9 cellular contexts compared by ENCODE assay signal in the genomic region with DNA sequence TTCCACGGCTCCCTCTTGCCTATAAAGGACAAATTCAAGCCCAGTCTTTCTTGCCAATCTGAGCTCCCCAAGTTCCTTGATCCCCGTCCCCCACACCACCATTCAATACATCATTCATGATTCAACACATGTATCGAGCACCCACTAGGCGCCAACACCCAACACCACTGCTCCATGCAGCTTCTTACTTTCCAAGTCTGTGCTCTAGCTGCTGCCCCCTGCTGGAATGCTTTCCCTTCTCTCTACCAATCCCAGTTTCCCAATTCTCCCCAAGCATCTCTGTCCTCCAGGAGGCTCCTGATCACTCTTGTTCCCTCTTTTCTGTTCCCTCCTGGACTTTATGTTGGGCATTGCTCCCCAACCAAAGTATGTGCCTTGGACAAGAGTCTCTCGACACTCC.
DNase-seq lines count a peak whose midpoint lies in the region; ATAC-seq and TF ChIP-seq lines count a peak whose summit lies in the region.
"Had no signal": no experiment of that assay in that cellular context is flagged by ENCODE, and none has a peak within 500 bp of the region (broad histone marks: within the 10 kb centered on the region; RNA-seq: fewer than 3 reads in every experiment).

No MANE protein-coding gene starts in this region.

- H3K4me3 ChIP-seq in BJ (ENCODE audit: low read depth, low read length) (no peak overlapping the region), right lobe of liver (no peak overlapping the region)

- peaks cover 3% of the 10 kb centered on the region; the same call in 1 of the 2 replicates for H3K36me3 ChIP-seq in BJ (ENCODE audit: control insufficient read depth, insufficient read depth, low read length)
- H3K36me3 ChIP-seq in right lobe of liver: no peaks in the 10 kb centered on the region

- H3K9me3 ChIP-seq in right lobe of liver: no peaks in the 10 kb centered on the region

- H3K9me3 Mint-ChIP-seq in WTC11: no peaks in the 10 kb centered on the region
- H3K9me3 Mint-ChIP-seq: stimulated activated naive CD8-positive, alpha-beta T cell treated with anti-CD3 and anti-CD28 coated beads, Interleukin-15, Interleukin-2, amounts not matched to agents 100 ng/mL and 50 ng/mL, for 24 hours had no signal

- intact Hi-C loops in right lobe of liver (cut with DNase I): no loop called here

- in situ Hi-C loops in GM13977 (cut with MboI; ENCODE audit: low pct_unique_long_range_greater_than_20kb, low sequenced_read_pairs, unreplicated experiment): no loop called here

- no peaks in the 10 kb centered on the region for H3K36me3 Mint-ChIP-seq in WTC11

- peaks cover 28% of the 10 kb centered on the region for H3K4me1 Mint-ChIP-seq in WTC11

- no peak overlapping the region for H3K27ac ChIP-seq in right lobe of liver

- POLR2A ChIA-PET in BJ (lab: Charles Lee) (no interaction called here), WTC11 (lab: Charles Lee) (no interaction called here)

- H3K4me3 Mint-ChIP-seq in WTC11: no peak overlapping the region
- H3K4me3 Mint-ChIP-seq: stimulated activated naive CD8-positive, alpha-beta T cell treated with anti-CD3 and anti-CD28 coated beads, Interleukin-15, Interleukin-2, amounts not matched to agents 100 ng/mL and 50 ng/mL, for 24 hours had no signal

- ATAC-seq in WTC11: peak; percentile 14; the same call in 1 of the 2 replicates
- ATAC-seq in right lobe of liver: no peak
- no peak for ATAC-seq in GM18909 (IDR thresholded peaks at IDR 0.05; ENCODE audit: poor library complexity, unreplicated experiment)

- no peak for TF ChIP-seq POLR2A in right lobe of liver (IDR thresholded peaks at IDR 0.05)

- TF ChIP-seq CTCF in BJ (IDR thresholded peaks at IDR 0.05; ENCODE audit: insufficient read depth, low read depth, low read length) (peak; percentile 54), GM13977 (IDR thresholded peaks at IDR 0.05; ENCODE audit: extremely low read depth, insufficient read depth, missing control alignments) (peak; percentile 34), WTC11 (IDR thresholded peaks at IDR 0.05) (0 out of 2 replicates have a peak, but pooled peaks have one; percentile 29), right lobe of liver (IDR thresholded peaks at IDR 0.05) (peak; percentile 29 to 49 (median 41))

- 97% methylated on average over 5 of the region's 5 CpGs for WGBS in right lobe of liver (ENCODE audit: insufficient coverage, low coverage, low lambda C conversion rate, missing lambda C conversion rate)

- H3K27ac Mint-ChIP-seq in WTC11: peak overlapping the region; percentile 73; the same call in 1 of the 2 replicates
- H3K27ac Mint-ChIP-seq: stimulated activated naive CD8-positive, alpha-beta T cell treated with anti-CD3 and anti-CD28 coated beads, Interleukin-15, Interleukin-2, amounts not matched to agents 100 ng/mL and 50 ng/mL, for 24 hours had no signal

- DNase-seq in BJ (ENCODE audit: low read depth): no peak
- no peak for DNase-seq in GM13977 (ENCODE audit: low spot score)
- peak; percentile 70 for DNase-seq in WTC11 (ENCODE audit: low spot score)
- DNase-seq in right lobe of liver: no peak
- DNase-seq in epidermal melanocyte (ENCODE audit: insufficient read length, low spot score): no peak
- no peak for DNase-seq in DMS79 (lab: John Stamatoyannopoulos, UW)
- no peak for DNase-seq in dedifferentiated amniotic fluid mesenchymal stem cell (ENCODE audit: extremely low spot score)

- peaks cover 0 to 31% (median 7%) of the 10 kb centered on the region in 4 donors for H3K4me1 ChIP-seq in right lobe of liver

- CTCF ChIA-PET in BJ (lab: Yijun Ruan, JAX): interaction anchor here (1.1 to 4.8 kb wide), 10 partner anchors 9 to 60 kb away, joined by 3 to 24 read pairs (median 7); no protein-coding TSS in a partner anchor
- CTCF ChIA-PET in WTC11 (lab: Charles Lee): interaction anchor here (0.5 to 4.4 kb wide), 18 partner anchors 8 to 119 kb away, joined by 3 to 50 read pairs (median 4); no protein-coding TSS in a partner anchor

- no peaks in the 10 kb centered on the region for H3K27me3 ChIP-seq in BJ (ENCODE audit: control insufficient read depth, insufficient read depth, low read length)
- no peaks in the 10 kb centered on the region for H3K27me3 ChIP-seq in right lobe of liver

- H3K27me3 Mint-ChIP-seq in WTC11 (ENCODE audit: low read depth): no peaks in the 10 kb centered on the region
- H3K27me3 Mint-ChIP-seq: stimulated activated naive CD8-positive, alpha-beta T cell treated with anti-CD3 and anti-CD28 coated beads, Interleukin-15, Interleukin-2, amounts not matched to agents 100 ng/mL and 50 ng/mL, for 24 hours had no signal

TF ChIP-seq in WTC11, 78 proteins besides CTCF, POLR2A, EP300 and RAD21:
- TF ChIP-seq FOXJ3 (CRISPR knock-in tag; IDR thresholded peaks at IDR 0.05; ENCODE audit: borderline replicate concordance): no peak
- TF ChIP-seq, protein P1, sequence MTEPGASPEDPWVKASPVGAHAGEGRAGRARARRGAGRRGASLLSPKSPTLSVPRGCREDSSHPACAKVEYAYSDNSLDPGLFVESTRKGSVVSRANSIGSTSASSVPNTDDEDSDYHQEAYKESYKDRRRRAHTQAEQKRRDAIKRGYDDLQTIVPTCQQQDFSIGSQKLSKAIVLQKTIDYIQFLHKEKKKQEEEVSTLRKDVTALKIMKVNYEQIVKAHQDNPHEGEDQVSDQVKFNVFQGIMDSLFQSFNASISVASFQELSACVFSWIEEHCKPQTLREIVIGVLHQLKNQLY (CRISPR knock-in tag; IDR thresholded peaks at IDR 0.05): no peak
- TF ChIP-seq, protein P2, sequence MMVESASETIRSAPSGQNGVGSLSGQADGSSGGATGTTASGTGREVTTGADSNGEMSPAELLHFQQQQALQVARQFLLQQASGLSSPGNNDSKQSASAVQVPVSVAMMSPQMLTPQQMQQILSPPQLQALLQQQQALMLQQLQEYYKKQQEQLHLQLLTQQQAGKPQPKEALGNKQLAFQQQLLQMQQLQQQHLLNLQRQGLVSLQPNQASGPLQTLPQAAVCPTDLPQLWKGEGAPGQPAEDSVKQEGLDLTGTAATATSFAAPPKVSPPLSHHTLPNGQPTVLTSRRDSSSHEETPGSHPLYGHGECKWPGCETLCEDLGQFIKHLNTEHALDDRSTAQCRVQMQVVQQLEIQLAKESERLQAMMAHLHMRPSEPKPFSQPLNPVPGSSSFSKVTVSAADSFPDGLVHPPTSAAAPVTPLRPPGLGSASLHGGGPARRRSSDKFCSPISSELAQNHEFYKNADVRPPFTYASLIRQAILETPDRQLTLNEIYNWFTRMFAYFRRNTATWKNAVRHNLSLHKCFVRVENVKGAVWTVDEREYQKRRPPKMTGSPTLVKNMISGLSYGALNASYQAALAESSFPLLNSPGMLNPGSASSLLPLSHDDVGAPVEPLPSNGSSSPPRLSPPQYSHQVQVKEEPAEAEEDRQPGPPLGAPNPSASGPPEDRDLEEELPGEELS (CRISPR knock-in tag; IDR thresholded peaks at IDR 0.05): no peak
- no peak for TF ChIP-seq ZNF121 (CRISPR knock-in tag; IDR thresholded peaks at IDR 0.05)
- no peak for TF ChIP-seq ZNF396 (CRISPR knock-in tag; IDR thresholded peaks at IDR 0.05; ENCODE audit: borderline replicate concordance)
